26 cellular contexts compared by ENCODE assay signal in the genomic region with DNA sequence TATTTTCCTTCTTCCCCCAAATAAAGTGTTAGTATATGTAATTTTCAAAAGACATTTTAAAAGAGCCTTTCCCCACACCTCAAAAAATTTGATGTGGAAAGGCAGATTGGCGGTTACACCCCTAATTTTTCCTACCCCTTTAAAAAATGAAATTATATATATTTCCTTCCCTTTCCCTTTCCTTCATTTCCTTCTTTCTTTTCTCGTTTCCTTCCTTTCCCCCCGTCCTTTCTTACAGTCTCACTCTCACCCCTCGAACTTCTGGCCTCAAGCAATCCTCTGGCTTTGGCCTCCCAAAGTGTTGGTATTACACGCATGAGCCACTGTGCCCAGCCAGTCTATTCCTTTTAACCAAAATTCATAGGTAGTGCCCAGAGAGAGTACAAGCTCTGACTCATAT.
"Had no signal": no experiment of that assay in that cellular context is flagged by ENCODE, and none has a peak within 500 bp of the region (broad histone marks: within the 10 kb centered on the region; RNA-seq: fewer than 3 reads in every experiment).

No MANE protein-coding gene starts in this region.

- DNase-seq: effector CD4-positive, alpha-beta T cell; foreskin keratinocyte; heart left ventricle; kidney; mesenchymal stem cell; naive thymus-derived CD4-positive, alpha-beta T cell; nucleus accumbens; stimulated activated CD4-positive, alpha-beta T cell treated with anti-CD3 and anti-CD28 coated beads, Interleukin-12 subunit alpha, Interleukin-12 subunit beta, amount 100 ng/mL, for 4 hours; stimulated activated CD4-positive, alpha-beta T cell treated with anti-CD3 and anti-CD28 coated beads, Interleukin-1b, Interleukin-23, amount 100 ng/mL, for 48 hours; stimulated activated CD4-positive, alpha-beta T cell treated with anti-CD3 and anti-CD28 coated beads, Interleukin-4, amount 100 ng/mL, for 1 hour; stimulated activated CD8-positive, alpha-beta memory T cell treated with anti-CD3 and anti-CD28 coated beads, Interleukin-4, amount 100 ng/mL, for 48 hours; stimulated activated naive CD4-positive, alpha-beta T cell; stimulated activated naive CD8-positive, alpha-beta T cell treated with anti-CD3 and anti-CD28 coated beads, Interleukin-15, amount 100 ng/mL, for 72 hours; trophoblast cell had no signal

- H3K27me3 ChIP-seq: dorsolateral prefrontal cortex, foreskin keratinocyte, gastroesophageal sphincter, heart left ventricle, hepatocyte, left lung, right atrium auricular region, suprapubic skin, vagina had no signal

- H3K9me3 ChIP-seq: gastroesophageal sphincter, heart left ventricle, left lung, prostate gland, right atrium auricular region, suprapubic skin, vagina had no signal

- ATAC-seq: esophagus mucosa; foreskin keratinocyte; gastroesophageal sphincter; heart left ventricle; naive thymus-derived CD4-positive, alpha-beta T cell; sciatic nerve; stimulated activated naive CD8-positive, alpha-beta T cell treated with anti-CD3 and anti-CD28 coated beads, Interleukin-15, amount 100 ng/mL, for 72 hours had no signal

- H3K4me1 ChIP-seq: prostate gland had no signal

- H3K36me3 ChIP-seq: prostate gland, vagina had no signal

- H3K27ac ChIP-seq: epithelial cell of prostate, foreskin keratinocyte, gastroesophageal sphincter, heart left ventricle, hepatocyte, left lung, prostate gland, right atrium auricular region, suprapubic skin, vagina had no signal

- H3K4me3 ChIP-seq: dorsolateral prefrontal cortex, gastroesophageal sphincter, heart left ventricle, hepatocyte, left lung, prostate gland, right atrium auricular region, smooth muscle cell, suprapubic skin, vagina had no signal
